10 cellular contexts compared by ENCODE assay signal in the genomic region with DNA sequence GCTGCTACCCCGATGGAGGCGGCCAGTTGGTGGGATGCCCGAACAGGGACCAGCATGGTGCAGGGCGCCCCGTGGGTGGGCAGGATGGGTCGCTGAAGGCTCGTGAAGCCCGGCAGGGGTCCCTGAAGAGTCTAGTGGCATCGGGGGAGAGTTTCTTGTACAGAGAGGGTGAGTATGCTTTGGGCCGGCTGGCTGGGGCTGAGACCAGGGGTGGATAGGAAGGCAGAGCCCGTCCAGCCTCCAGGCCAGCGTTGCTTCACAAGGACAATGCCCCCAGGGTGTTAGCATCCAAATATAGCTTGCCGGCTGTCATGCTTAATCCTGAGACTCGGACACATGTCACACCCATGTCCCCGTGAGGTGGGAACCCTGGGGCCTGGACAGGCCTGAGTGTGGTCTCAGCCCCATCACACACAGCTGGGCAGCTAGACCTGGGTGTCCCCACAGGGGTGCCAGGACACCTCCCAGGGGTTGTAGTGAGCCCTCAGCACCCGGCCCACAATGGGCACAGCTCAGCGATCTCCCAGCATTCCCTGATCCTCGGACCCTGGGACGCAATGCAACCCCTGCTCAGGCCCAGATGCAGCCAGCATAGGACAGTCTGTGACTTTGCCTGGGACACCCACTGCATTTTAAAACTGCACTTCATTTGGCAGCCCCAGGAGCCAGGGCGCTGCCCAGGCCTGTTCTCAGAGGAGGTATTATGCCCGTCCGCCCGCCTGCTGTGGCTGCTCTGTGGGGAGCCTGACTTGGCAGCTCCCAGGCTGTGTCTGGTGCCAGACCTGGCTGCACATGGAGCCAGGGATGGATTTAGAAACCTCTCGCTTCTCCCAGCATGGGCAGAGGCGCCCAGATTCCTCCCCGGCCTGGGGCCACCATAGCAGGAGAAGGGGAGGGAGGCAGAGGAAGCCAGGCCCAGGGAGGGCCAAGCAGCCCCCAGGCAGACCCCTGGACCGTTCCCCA. TPM values are rescaled to one million over a fixed set of nuclear protein-coding genes. Genes with fewer than 3 reads are reported as not detected.
DNase-seq lines count a peak whose midpoint lies in the region; ATAC-seq and TF ChIP-seq lines count a peak whose summit lies in the region.
"Had no signal": no experiment of that assay in that cellular context is flagged by ENCODE, and none has a peak within 500 bp of the region (broad histone marks: within the 10 kb centered on the region; RNA-seq: fewer than 3 reads in every experiment).

No MANE protein-coding gene starts in this region.

- no peak overlapping the region; the same call in 1 of the 2 replicates for H3K4me2 ChIP-seq in SK-N-SH

- no peaks in the 10 kb centered on the region for H3K9me2 ChIP-seq in SK-N-SH

- no peak for TF ChIP-seq RAD21 in SK-N-SH (IDR thresholded peaks at IDR 0.05; ENCODE audit: low read length)

- H4K20me1 ChIP-seq in SK-N-SH (ENCODE audit: insufficient read depth), result no peaks in the 10 kb centered on the region

- in situ Hi-C loops in gastrocnemius medialis (cut with MboI; ENCODE audit: low sequenced_read_pairs in 4 of 4), result no loop called here

- no peak overlapping the region for H2AFZ ChIP-seq in SK-N-SH (ENCODE audit: low read depth)

- ATAC-seq in left cardiac atrium (peak; percentile 87), gastrocnemius medialis (peak; percentile 81 to 85), GM21423 (IDR thresholded peaks at IDR 0.05; ENCODE audit: unreplicated experiment) (no peak), HG02588 (IDR thresholded peaks at IDR 0.05; ENCODE audit: unreplicated experiment) (no peak)

- H3K4me1 ChIP-seq in SK-N-SH (ENCODE audit: control insufficient read depth in 1 of 2, insufficient read depth in 2 of 2, low read depth in 1 of 2, low read length in 1 of 2) (peaks cover 7 to 55% of the 10 kb centered on the region in 2 experiments; a peak in 3 of 4 replicates), gastrocnemius medialis (peaks cover 53 to 66% of the 10 kb centered on the region in 2 donors)

- DNase-seq in HPDE6-E6E7 (ENCODE audit: extremely low spot score), result peak; percentile 19
- DNase-seq in SK-N-SH, result peak; percentile 72
- peak; percentile 71 for DNase-seq in left cardiac atrium
- peak; percentile 88 to 95 for DNase-seq in gastrocnemius medialis
- DNase-seq in foreskin melanocyte, result no peak
- DNase-seq in H4 (ENCODE audit: low spot score), result no peak
- DNase-seq: naive B cell, NCI-H1930 had no signal

- POLR2A ChIA-PET in SK-N-SH (lab: Yijun Ruan, JAX), result interaction anchor here (1.9 kb wide), 1 partner anchor 11 kb away, joined by 7 read pairs; no protein-coding TSS in a partner anchor

- no peaks in the 10 kb centered on the region for H3K79me2 ChIP-seq in SK-N-SH (ENCODE audit: insufficient read depth)

- TF ChIP-seq CTCF in SK-N-SH (IDR thresholded peaks at IDR 0.05) (no peak), gastrocnemius medialis (IDR thresholded peaks at IDR 0.05 in 4 of 5, conservative IDR thresholded peaks at IDR 0.05 in 1 of 5) (no peak)

- 0 out of 4 replicates have a peak, but pooled peaks of 1 of the 2 experiments have one; percentile 16 for TF ChIP-seq EP300 in SK-N-SH (IDR thresholded peaks at IDR 0.05; ENCODE audit: borderline replicate concordance in 1 of 2, low read depth in 1 of 2, low read length in 1 of 2)

- no peaks in the 10 kb centered on the region for H3F3A ChIP-seq in SK-N-SH (replicated peaks; ENCODE audit: insufficient read depth)

- no peaks in the 10 kb centered on the region for H3K9me3 ChIP-seq in SK-N-SH
- no peaks in the 10 kb centered on the region for H3K9me3 ChIP-seq in gastrocnemius medialis

- H3K27me3 ChIP-seq in SK-N-SH (ENCODE audit: insufficient read depth), result no peaks in the 10 kb centered on the region
- H3K27me3 ChIP-seq in gastrocnemius medialis, result no peaks in the 10 kb centered on the region

- H3K9ac ChIP-seq in SK-N-SH, result no peak overlapping the region

- intact Hi-C loops in left cardiac atrium (cut with DNase I), result no loop called here
- intact Hi-C loops in gastrocnemius medialis (cut with DNase I; ENCODE audit: low total_unique reads), result loop anchor here (2.0 to 5.0 kb wide), 2 partner anchors 241 to 804 kb away; no protein-coding TSS in a partner anchor

- H3K27ac ChIP-seq in SK-N-SH (ENCODE audit: low read depth in 2 of 2, low read length in 1 of 2) (peak overlapping the region in 1 of 2 experiments; percentile 89; a peak in 2 of 4 replicates), gastrocnemius medialis (peak overlapping the region; percentile 98 to 99 (median 98))

- CTCF ChIA-PET in SK-N-SH (lab: Yijun Ruan, JAX), result interaction anchor here (1.4 to 2.6 kb wide), 2 partner anchors 10 to 27 kb away, joined by 4 to 11 read pairs; no protein-coding TSS in a partner anchor

- 83% methylated on average over 12 of the region's 27 CpGs for WGBS in SK-N-SH (ENCODE audit: low lambda C conversion rate)

- TF ChIP-seq POLR2A in gastrocnemius medialis (IDR thresholded peaks at IDR 0.05), result peak; percentile 58 to 71

- H3K36me3 ChIP-seq in SK-N-SH (replicated peaks in 1 of 2; ENCODE audit: control insufficient read depth in 1 of 2, insufficient read depth in 2 of 2, low read length in 1 of 2) (no peaks in the 10 kb centered on the region), gastrocnemius medialis (no peaks in the 10 kb centered on the region)

- no peak overlapping the region for H3K4me3 ChIP-seq in SK-N-SH (ENCODE audit: low read depth in 2 of 2, low read length in 1 of 2)
- peak overlapping the region in 1 of 4 donors; percentile 8 for H3K4me3 ChIP-seq in gastrocnemius medialis

TF ChIP-seq in SK-N-SH, 30 proteins besides CTCF, POLR2A, EP300 and RAD21:
- no peak for TF ChIP-seq FOSL2 (IDR thresholded peaks at IDR 0.05; ENCODE audit: borderline replicate concordance, low read depth)
- TF ChIP-seq, protein P1, sequence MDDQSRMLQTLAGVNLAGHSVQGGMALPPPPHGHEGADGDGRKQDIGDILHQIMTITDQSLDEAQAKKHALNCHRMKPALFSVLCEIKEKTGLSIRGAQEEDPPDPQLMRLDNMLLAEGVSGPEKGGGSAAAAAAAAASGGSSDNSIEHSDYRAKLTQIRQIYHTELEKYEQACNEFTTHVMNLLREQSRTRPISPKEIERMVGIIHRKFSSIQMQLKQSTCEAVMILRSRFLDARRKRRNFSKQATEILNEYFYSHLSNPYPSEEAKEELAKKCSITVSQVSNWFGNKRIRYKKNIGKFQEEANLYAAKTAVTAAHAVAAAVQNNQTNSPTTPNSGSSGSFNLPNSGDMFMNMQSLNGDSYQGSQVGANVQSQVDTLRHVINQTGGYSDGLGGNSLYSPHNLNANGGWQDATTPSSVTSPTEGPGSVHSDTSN (IDR thresholded peaks at IDR 0.05), result no peak
- no peak for TF ChIP-seq SIN3A (IDR thresholded peaks at IDR 0.05; ENCODE audit: borderline replicate concordance, low read depth, low read length)
- TF ChIP-seq CHD2 (IDR thresholded peaks at IDR 0.05; ENCODE audit: low read length, partially characterized antibody), result peak; percentile 36

RNA-seq across cellular contexts. Expression of a gene that starts 36.4 kb away (rescaled TPM):
- 21.2 and 27.9 TPM in 2 replicates for polyA plus RNA-seq in SK-N-SH (2012; rRNA removed)
- polyA plus RNA-seq in SK-N-SH (2012; cell fraction: cytosol; rRNA removed), result 9.2 and 16.3 TPM in 2 replicates
- polyA plus RNA-seq in SK-N-SH (2012; cell fraction: nucleus; rRNA removed), result 6.3 and 8.5 TPM in 2 replicates
- total RNA-seq in left cardiac atrium, result 100 to 1,000 TPM in 1 of 2 donors, 10 to 100 TPM in 1; 86.7 to 359 TPM
- 100 to 1,000 TPM in 1 of 4 donors, 10 to 100 TPM in 3; 28.7 to 168 (median 71.8) TPM for total RNA-seq in gastrocnemius medialis
- not detected in 2 replicates for total RNA-seq in H4 (2014; rRNA removed; shearing (Covaris generic))

Comparison
In these comparisons a context has a peak if more than half of its experiments do, and no peak if none do; other contexts are left out.
1. DNase-seq: peak in HPDE6-E6E7 (single experiment), SK-N-SH (single experiment), left cardiac atrium (single experiment) and gastrocnemius medialis (2 of 2); none in foreskin melanocyte (single experiment) and H4 (single experiment).
2. ATAC-seq: peak in left cardiac atrium (2 of 2) and gastrocnemius medialis (2 of 2); none in GM21423 (single experiment) and HG02588 (single experiment).
3. RNA of a gene that starts 36.4 kb away (total RNA-seq): 86.7 to 359 TPM in left cardiac atrium and 28.7 to 168 TPM in gastrocnemius medialis; not detected in H4; every median in the first group is over 10 times any median in the second.